Comparison of ENCODE assay signal across 9 cellular contexts in the genomic region with DNA sequence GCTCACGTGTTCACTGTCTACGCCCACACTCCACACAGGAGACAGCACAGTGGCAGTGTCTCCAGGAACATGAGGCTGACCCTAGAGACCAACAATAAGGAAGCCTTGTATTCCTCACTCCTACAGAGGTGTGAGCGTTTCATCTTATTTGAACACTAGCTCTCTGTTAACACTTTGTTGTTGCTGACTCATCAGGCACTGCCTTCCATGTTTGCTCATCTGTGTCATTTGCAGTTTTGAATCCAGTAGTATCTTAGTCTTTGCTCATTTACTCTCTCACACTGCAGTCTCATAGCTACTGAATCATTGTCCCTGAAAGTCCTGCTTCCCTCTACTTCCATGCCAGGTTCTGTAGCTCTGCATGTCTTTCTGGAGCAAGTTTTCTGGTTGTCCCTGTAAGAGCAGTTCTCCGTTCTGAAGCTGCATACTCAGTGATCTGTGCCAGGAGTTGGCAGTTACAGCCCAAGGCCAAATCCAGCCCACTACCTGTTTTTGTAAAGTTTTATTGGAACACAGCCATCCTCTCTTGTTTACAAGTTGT.
DNase-seq lines count a peak whose midpoint lies in the region; ATAC-seq and TF ChIP-seq lines count a peak whose summit lies in the region.
"Had no signal": no experiment of that assay in that cellular context is flagged by ENCODE, and none has a peak within 500 bp of the region (broad histone marks: within the 10 kb centered on the region; RNA-seq: fewer than 3 reads in every experiment).

No MANE protein-coding gene starts in this region.

- TF ChIP-seq CTCF in VCaP (conservative IDR thresholded peaks at IDR 0.05), result no peak
- TF ChIP-seq CTCF in nephron progenitor cell (IDR thresholded peaks at IDR 0.05), result no peak

- peak overlapping the region; percentile 90 for H3K27ac Mint-ChIP-seq in nephron progenitor cell
- H3K27ac Mint-ChIP-seq: stimulated activated naive B cell treated with anti-CD40 and anti-IgM and Interleukin-4, amounts not matched to agents 10 μg/mL and 1 μg/mL and 100 μg/mL, for 72 hours had no signal

- DNase-seq in nephron progenitor cell, result no peak
- DNase-seq in activated effector memory CD4-positive, alpha-beta T cell treated with anti-CD3 and anti-CD28 coated beads, Interleukin-2, amount 50 U/mL, for 16 hours, result no peak
- no peak for DNase-seq in SHP77 (lab: John Stamatoyannopoulos, UW)
- no peak for DNase-seq in NCI-H82 (lab: John Stamatoyannopoulos, UW)
- DNase-seq in cortex of kidney (lab: John Stamatoyannopoulos, UW), result no peak
- DNase-seq: stimulated activated naive B cell treated with anti-CD40 and anti-IgM and Interleukin-4, amounts not matched to agents 10 μg/mL and 1 μg/mL and 100 μg/mL, for 72 hours had no signal

- H3K9me3 Mint-ChIP-seq in nephron progenitor cell, result peaks cover 4% of the 10 kb centered on the region
- H3K9me3 Mint-ChIP-seq: stimulated activated naive B cell treated with anti-CD40 and anti-IgM and Interleukin-4, amounts not matched to agents 10 μg/mL and 1 μg/mL and 100 μg/mL, for 72 hours had no signal

- ATAC-seq in GM18508 (IDR thresholded peaks at IDR 0.05; ENCODE audit: insufficient read depth, unreplicated experiment) (peak; percentile 56), HG02981 (IDR thresholded peaks at IDR 0.05; ENCODE audit: unreplicated experiment) (peak; percentile 42)

- peaks cover 4% of the 10 kb centered on the region for H3K27me3 Mint-ChIP-seq in nephron progenitor cell (ENCODE audit: low read depth, poor library complexity)
- H3K27me3 Mint-ChIP-seq: stimulated activated naive B cell treated with anti-CD40 and anti-IgM and Interleukin-4, amounts not matched to agents 10 μg/mL and 1 μg/mL and 100 μg/mL, for 72 hours had no signal

- no peaks in the 10 kb centered on the region for H3K36me3 Mint-ChIP-seq in nephron progenitor cell (ENCODE audit: low read depth)
- H3K36me3 Mint-ChIP-seq: stimulated activated naive B cell treated with anti-CD40 and anti-IgM and Interleukin-4, amounts not matched to agents 10 μg/mL and 1 μg/mL and 100 μg/mL, for 72 hours had no signal

- no peak overlapping the region for H3K4me3 Mint-ChIP-seq in nephron progenitor cell
- H3K4me3 Mint-ChIP-seq: stimulated activated naive B cell treated with anti-CD40 and anti-IgM and Interleukin-4, amounts not matched to agents 10 μg/mL and 1 μg/mL and 100 μg/mL, for 72 hours had no signal

- peaks cover 13% of the 10 kb centered on the region for H3K4me1 Mint-ChIP-seq in nephron progenitor cell

- peak overlapping the region; percentile 68 for H3K27ac ChIP-seq in VCaP
